ENCODE assay signal across 8 cellular contexts in genomic region chr11:95764267-95764898, GRCh38. TPM values are rescaled to one million over a fixed set of nuclear protein-coding genes. Genes with fewer than 3 reads are reported as not detected.
DNase-seq lines count a peak whose midpoint lies in the region; ATAC-seq and TF ChIP-seq lines count a peak whose summit lies in the region.

No MANE protein-coding gene starts in this region.

- TF ChIP-seq CTCF in C4-2B (conservative IDR thresholded peaks at IDR 0.05) (peak; percentile 81), KMS-11 (conservative IDR thresholded peaks at IDR 0.05; ENCODE audit: low read depth, low read length) (peak; percentile 69), endothelial cell (IDR thresholded peaks at IDR 0.05; ENCODE audit: unreplicated experiment) (peak; percentile 96)

- no peak overlapping the region for H3K4me3 Mint-ChIP-seq in endothelial cell (ENCODE audit: unreplicated experiment)

- H4K20me1 ChIP-seq in KMS-11 (ENCODE audit: insufficient read depth): no peaks in the 10 kb centered on the region

- H3K4me3 ChIP-seq in KMS-11 (IDR thresholded peaks at IDR 0.05; ENCODE audit: insufficient read depth, low read depth, low read length): no peak overlapping the region

- ATAC-seq in GM18867 (IDR thresholded peaks at IDR 0.05; ENCODE audit: unreplicated experiment) (peak; percentile 81), HG02970 (IDR thresholded peaks at IDR 0.05; ENCODE audit: low FRiP score, unreplicated experiment) (no peak)

- no peak overlapping the region for H2AFZ ChIP-seq in KMS-11 (ENCODE audit: low read depth)

- no peak overlapping the region for H3K4me2 ChIP-seq in KMS-11

- H3K4me1 Mint-ChIP-seq in endothelial cell (ENCODE audit: unreplicated experiment): peaks cover 6% of the 10 kb centered on the region

- H3K27ac ChIP-seq in C4-2B (no peak overlapping the region), KMS-11 (no peak overlapping the region)

- H3K4me1 ChIP-seq in KMS-11 (ENCODE audit: low read depth, poor library complexity, severe bottlenecking): no peaks in the 10 kb centered on the region

- H3K9me3 Mint-ChIP-seq in endothelial cell (ENCODE audit: unreplicated experiment): no peaks in the 10 kb centered on the region

- no peaks in the 10 kb centered on the region for H3K27me3 ChIP-seq in KMS-11 (ENCODE audit: insufficient read depth, low read depth)

- DNase-seq in RKO (ENCODE audit: low spot score): peak; percentile 74
- DNase-seq in endothelial cell (ENCODE audit: low spot score): no peak
- DNase-seq in myocyte (ENCODE audit: low read depth): peak; percentile 65
- DNase-seq in stimulated activated CD4-positive, alpha-beta T cell treated with anti-CD3 and anti-CD28 coated beads, Interleukin-2, amount 100 ng/mL, for 24 hours: no peak

- no peaks in the 10 kb centered on the region for H3K36me3 Mint-ChIP-seq in endothelial cell (ENCODE audit: low read depth, unreplicated experiment)

- no peaks in the 10 kb centered on the region for H3K79me2 ChIP-seq in KMS-11 (ENCODE audit: insufficient read depth, low read depth)

- H3K36me3 ChIP-seq in KMS-11 (ENCODE audit: insufficient read depth): no peaks in the 10 kb centered on the region

- H3K9ac ChIP-seq in KMS-11: no peak overlapping the region

- no peak overlapping the region for H3K27ac Mint-ChIP-seq in endothelial cell (ENCODE audit: unreplicated experiment)

- H3K27me3 Mint-ChIP-seq in endothelial cell (ENCODE audit: unreplicated experiment): no peaks in the 10 kb centered on the region

RNA-seq across cellular contexts. Expression of gene FAM76B, which starts 25.2 kb away (rescaled TPM):
- total RNA-seq in endothelial cell (ENCODE audit: unreplicated experiment) (24.2 TPM), myocyte (19.7 and 29.1 TPM in 2 replicates)
- 6.2 TPM for polyA plus RNA-seq in myocyte (2012)

RNA-seq across cellular contexts. Expression of gene CEP57, which starts 25.9 kb away (rescaled TPM):
- total RNA-seq in endothelial cell (ENCODE audit: unreplicated experiment) (51.4 TPM), myocyte (37.8 TPM in 2 replicates)
- polyA plus RNA-seq in myocyte (2012): 11.9 TPM

Comparison
In these comparisons a context has a peak if more than half of its experiments do, and no peak if none do; other contexts are left out.
1. DNase-seq: peak in RKO (single experiment) and myocyte (single experiment); none in endothelial cell (single experiment) and stimulated activated CD4-positive, alpha-beta T cell treated with anti-CD3 and anti-CD28 coated beads, Interleukin-2, amount 100 ng/mL, for 24 hours (0 of 2).
2. Peak in every context shown above with its lines, with median percentiles within 50 percentile points of each other: CTCF ChIP-seq.